Comparison of ENCODE assay signal across 21 cellular contexts in genomic region chr2:216429403-216429802, GRCh38. TPM values are rescaled to one million over a fixed set of nuclear protein-coding genes. Genes with fewer than 3 reads are reported as not detected.
"Had no signal": no experiment of that assay in that cellular context is flagged by ENCODE, and none has a peak within 500 bp of the region (broad histone marks: within the 10 kb centered on the region; RNA-seq: fewer than 3 reads in every experiment).

No MANE protein-coding gene starts in this region.

- ATAC-seq: activated CD4-positive, CD25-positive, alpha-beta regulatory T cell treated with anti-CD3 and anti-CD28 coated beads, Interleukin-2, amount 50 U/mL, for 24 hours; activated CD8-positive, alpha-beta T cell treated with anti-CD3 and anti-CD28 coated beads, Interleukin-2, amount 10 ng/mL, durations not matched to agents 7 days and 5 days; foreskin keratinocyte; left colon; lower lobe of right lung; natural killer cell; pancreas; right lobe of liver; stimulated activated naive CD8-positive, alpha-beta T cell treated with anti-CD3 and anti-CD28 coated beads, Interleukin-15, amount 100 ng/mL, for 72 hours had no signal

- H3K27ac ChIP-seq: colonic mucosa, foreskin keratinocyte, hepatocyte, lower lobe of right lung, pancreas, right lobe of liver had no signal

- H3K27me3 ChIP-seq: colonic mucosa, foreskin keratinocyte, hepatocyte, pancreas, right lobe of liver had no signal

- H3K9me3 ChIP-seq: colonic mucosa, lower lobe of right lung, pancreas, right lobe of liver had no signal

- H3K4me1 ChIP-seq: colonic mucosa, foreskin keratinocyte, lower lobe of right lung, pancreas, right lobe of liver had no signal

- DNase-seq: activated CD4-positive, alpha-beta T cell treated with anti-CD3 and anti-CD28 coated beads, Interleukin-2, amount 10 ng/mL, durations not matched to agents 7 days and 5 days; activated CD8-positive, alpha-beta T cell treated with anti-CD3 and anti-CD28 coated beads, Interleukin-2, amount 10 ng/mL, durations not matched to agents 7 days and 5 days; activated naive CD4-positive, alpha-beta T cell treated with anti-CD3 and anti-CD28 coated beads for 36 hours; activated T-cell treated with anti-CD3 and anti-CD28 coated beads, Interleukin-2, amount 50 U/mL, for 24 hours; anterior cingulate cortex; central memory CD4-positive, alpha-beta T cell; colonic mucosa; endodermal cell; foreskin keratinocyte; left colon; lower lobe of right lung; natural killer cell; pancreas; right lobe of liver; small intestine; stimulated activated CD4-positive, alpha-beta T cell treated with anti-CD3 and anti-CD28 coated beads, Interleukin-15, amount 100 ng/mL, for 24 hours; stimulated activated CD4-positive, alpha-beta T cell treated with anti-CD3 and anti-CD28 coated beads, Interleukin-2, amount 100 ng/mL, for 48 hours; stimulated activated naive CD8-positive, alpha-beta T cell treated with anti-CD3 and anti-CD28 coated beads, Interleukin-15, amount 100 ng/mL, for 72 hours had no signal

- H3K4me3 ChIP-seq: colonic mucosa, hepatocyte, lower lobe of right lung, pancreas, right lobe of liver had no signal

RNA-seq across cellular contexts. Expression of gene MARCHF4, which starts 57.1 kb away (rescaled TPM):
- total RNA-seq: activated CD4-positive, alpha-beta T cell treated with anti-CD3 and anti-CD28 coated beads, Interleukin-2, amount 10 ng/mL, durations not matched to agents 7 days and 5 days; activated CD8-positive, alpha-beta T cell treated with anti-CD3 and anti-CD28 coated beads, Interleukin-2, amount 10 ng/mL, durations not matched to agents 7 days and 5 days; activated naive CD4-positive, alpha-beta T cell treated with anti-CD3 and anti-CD28 coated beads for 36 hours; activated T-helper 2 cell treated with anti-CD3 and anti-CD28 coated beads, Interferon-gamma antibody, Interleukin-2, Interleukin-4, amounts not matched to agents 10 μg/mL and 5 μg/mL and 100 μg/mL, durations not matched to agents 14 hours and 24 hours and 36 hours; natural killer cell; right lobe of liver had no signal
